ENCODE assay signal across 11 cellular contexts in the genomic region with DNA sequence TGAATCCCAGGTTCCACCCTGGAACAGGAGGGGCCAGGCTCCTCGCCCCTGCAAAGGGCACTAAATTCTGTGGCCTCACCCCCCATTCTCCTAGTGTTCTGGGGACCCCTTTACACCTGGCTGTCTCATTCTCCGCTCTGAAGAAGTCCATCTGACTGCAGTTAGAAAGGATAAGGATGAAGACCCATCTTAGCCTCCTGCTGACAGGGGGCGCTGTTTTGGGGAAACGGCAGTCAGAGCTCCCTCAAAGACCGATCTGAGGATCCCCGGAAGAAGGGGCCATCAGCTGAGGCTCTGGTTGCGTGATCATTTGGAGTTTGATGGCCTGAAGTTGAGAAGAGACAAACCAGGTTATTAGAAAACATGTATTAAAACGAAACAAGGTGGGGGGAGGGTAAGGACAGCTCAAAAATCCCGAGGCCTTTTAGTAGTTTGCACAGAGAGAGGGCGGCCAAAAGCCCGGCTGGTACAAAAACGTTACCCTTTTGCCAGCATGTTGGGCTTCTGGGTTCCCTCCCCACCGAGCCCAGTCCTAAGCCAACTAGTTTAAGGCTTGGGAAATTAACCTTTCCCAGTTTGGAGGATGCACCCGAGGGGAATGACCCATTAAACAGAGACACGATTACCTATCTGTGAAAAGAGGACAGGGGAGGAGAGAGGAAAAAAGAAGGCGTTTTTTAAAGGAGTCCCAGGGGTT.
DNase-seq lines count a peak whose midpoint lies in the region; FAIRE-seq and TF ChIP-seq lines count a peak whose summit lies in the region.
"Had no signal": no experiment of that assay in that cellular context is flagged by ENCODE, and none has a peak within 500 bp of the region (broad histone marks: within the 10 kb centered on the region; RNA-seq: fewer than 3 reads in every experiment).

No MANE protein-coding gene starts in this region.

- H3K4me3 Mint-ChIP-seq in CD14-positive monocyte: no peak overlapping the region
- H3K4me3 Mint-ChIP-seq: effector memory CD8-positive, alpha-beta T cell; stimulated activated memory B cell treated with anti-CD40 and anti-IgM and Interleukin-4, amounts not matched to agents 10 μg/mL and 1 μg/mL and 100 μg/mL, for 72 hours had no signal

- peaks cover 0 to 2% (median 1%) of the 10 kb centered on the region in 3 donors for H3K27me3 Mint-ChIP-seq in CD14-positive monocyte (ENCODE audit: low read depth in 3 of 3)
- H3K27me3 Mint-ChIP-seq: effector memory CD8-positive, alpha-beta T cell had no signal

- TF ChIP-seq CTCF in GM12874 (IDR thresholded peaks at IDR 0.05; ENCODE audit: insufficient read depth, low read depth, low read length) (peak; percentile 29; the same call in 1 of the 2 replicates), CD14-positive monocyte (IDR thresholded peaks at IDR 0.05) (no peak)

- intact Hi-C loops in CD14-positive monocyte (cut with micrococcal nuclease): no loop called here

- no peaks in the 10 kb centered on the region for H3K27me3 ChIP-seq in iPS-18a (ENCODE audit: control insufficient read depth, insufficient read depth, low read length)
- H3K27me3 ChIP-seq: SJCRH30 had no signal

- FAIRE-seq in GM19239 (lab: Jason Lieb, UNC): no peak

- no peak overlapping the region for H3K27ac ChIP-seq in iPS-18a (ENCODE audit: low read length)
- H3K27ac ChIP-seq: SJCRH30 had no signal

- H3K9me3 ChIP-seq in iPS-18a (ENCODE audit: control insufficient read depth, low read depth, low read length): no peaks in the 10 kb centered on the region

- H3K9ac ChIP-seq in iPS-18a (ENCODE audit: low read length): no peak overlapping the region

- peaks cover 11% of the 10 kb centered on the region for H3K4me1 Mint-ChIP-seq in CD14-positive monocyte
- H3K4me1 Mint-ChIP-seq: stimulated activated memory B cell treated with anti-CD40 and anti-IgM and Interleukin-4, amounts not matched to agents 10 μg/mL and 1 μg/mL and 100 μg/mL, for 72 hours had no signal

- DNase-seq in COLO668 (lab: John Stamatoyannopoulos, UW; ENCODE audit: unreplicated experiment) (peak; percentile 32), OCI-M1 (lab: John Stamatoyannopoulos, UW) (peak; percentile 13), DMS153 (lab: John Stamatoyannopoulos, UW) (no peak), CD14-positive monocyte (ENCODE audit: low spot score) (no peak), GM19239 (ENCODE audit: insufficient read length, low spot score) (no peak), DMS114 treated with DMSO at 0.1 percent for 48 hours (lab: John Stamatoyannopoulos, UW; ENCODE audit: unreplicated experiment) (no peak)
- DNase-seq: effector memory CD8-positive, alpha-beta T cell had no signal

- H3K4me1 ChIP-seq in iPS-18a (ENCODE audit: control insufficient read depth, low read depth, low read length): peaks cover 58% of the 10 kb centered on the region

- H3K4me3 ChIP-seq in iPS-18a (ENCODE audit: low read length): peak overlapping the region; percentile 34
- H3K4me3 ChIP-seq: SJCRH30 had no signal

- H3K36me3 Mint-ChIP-seq in CD14-positive monocyte: peaks cover 17 to 21% of the 10 kb centered on the region in 2 donors
- H3K36me3 Mint-ChIP-seq: stimulated activated memory B cell treated with anti-CD40 and anti-IgM and Interleukin-4, amounts not matched to agents 10 μg/mL and 1 μg/mL and 100 μg/mL, for 72 hours had no signal

- peaks cover 0 to 3% (median 2%) of the 10 kb centered on the region in 7 donors for H3K9me3 Mint-ChIP-seq in CD14-positive monocyte
- H3K9me3 Mint-ChIP-seq: effector memory CD8-positive, alpha-beta T cell; stimulated activated memory B cell treated with anti-CD40 and anti-IgM and Interleukin-4, amounts not matched to agents 10 μg/mL and 1 μg/mL and 100 μg/mL, for 72 hours had no signal

- no peaks in the 10 kb centered on the region for H3K36me3 ChIP-seq in iPS-18a (ENCODE audit: control insufficient read depth, low read depth, low read length)
- H3K36me3 ChIP-seq: SJCRH30 had no signal

- peak overlapping the region in 1 of 7 donors; percentile 61 for H3K27ac Mint-ChIP-seq in CD14-positive monocyte
- H3K27ac Mint-ChIP-seq: stimulated activated memory B cell treated with anti-CD40 and anti-IgM and Interleukin-4, amounts not matched to agents 10 μg/mL and 1 μg/mL and 100 μg/mL, for 72 hours had no signal

Comparison
In these comparisons a context has a peak if more than half of its experiments do, and no peak if none do; other contexts are left out.
1. DNase-seq: peak in COLO668 (single experiment) and OCI-M1 (single experiment); none in DMS153 (single experiment), CD14-positive monocyte (single experiment), GM19239 (single experiment) and DMS114 treated with DMSO at 0.1 percent for 48 hours (single experiment).